In the genomic region with DNA sequence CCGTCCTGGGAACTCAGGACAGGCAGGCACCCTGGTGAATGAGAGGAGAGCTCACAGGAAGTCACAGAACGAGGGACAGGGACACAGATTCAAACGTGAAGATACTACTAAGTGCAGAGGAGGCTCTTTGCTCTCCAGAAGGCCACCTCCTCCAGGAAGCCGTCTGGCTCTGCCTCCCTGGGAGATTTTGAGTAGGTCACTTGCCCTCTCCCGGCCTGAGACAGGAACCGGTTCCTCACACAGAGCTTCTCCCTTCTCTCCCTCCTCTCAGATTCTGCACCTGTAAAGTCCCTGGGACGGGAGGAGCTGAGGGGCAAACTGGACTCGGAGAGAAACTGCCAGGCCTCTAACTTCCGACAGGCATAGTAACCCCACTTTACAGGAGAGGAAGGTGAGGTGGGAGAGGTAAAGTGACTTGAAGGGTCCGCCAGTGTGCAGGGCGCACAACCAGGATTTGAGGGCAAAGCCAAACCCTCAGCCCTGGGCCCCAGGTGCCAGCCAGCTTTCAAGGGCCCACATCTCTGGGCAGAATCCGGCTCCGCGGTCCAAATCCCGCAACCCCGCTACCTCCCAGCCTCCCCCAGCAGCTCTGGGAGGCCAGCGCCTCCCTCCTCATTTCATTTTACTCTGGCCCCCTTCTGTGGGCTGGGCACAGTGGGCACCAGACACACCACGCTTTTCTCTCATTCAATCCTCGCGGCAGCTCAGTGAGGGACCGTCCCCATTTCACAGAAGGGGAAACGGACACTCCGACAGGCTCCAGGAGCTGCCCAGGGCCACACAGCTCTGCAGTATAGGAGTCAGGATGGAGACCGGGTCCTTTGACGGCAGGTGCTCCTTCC, we compare ENCODE assay signal across 1 cellular context.
TF ChIP-seq lines count a peak whose summit lies in the region.

No MANE protein-coding gene starts in this region.

TF ChIP-seq in WTC11, 78 proteins besides CTCF, POLR2A, EP300 and RAD21:
- TF ChIP-seq, protein P1, sequence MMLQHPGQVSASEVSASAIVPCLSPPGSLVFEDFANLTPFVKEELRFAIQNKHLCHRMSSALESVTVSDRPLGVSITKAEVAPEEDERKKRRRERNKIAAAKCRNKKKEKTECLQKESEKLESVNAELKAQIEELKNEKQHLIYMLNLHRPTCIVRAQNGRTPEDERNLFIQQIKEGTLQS (CRISPR knock-in tag; conservative IDR thresholded peaks at IDR 0.05): no peak
- TF ChIP-seq TEAD4 (CRISPR knock-in tag; IDR thresholded peaks at IDR 0.05): no peak
- TF ChIP-seq, protein P2, sequence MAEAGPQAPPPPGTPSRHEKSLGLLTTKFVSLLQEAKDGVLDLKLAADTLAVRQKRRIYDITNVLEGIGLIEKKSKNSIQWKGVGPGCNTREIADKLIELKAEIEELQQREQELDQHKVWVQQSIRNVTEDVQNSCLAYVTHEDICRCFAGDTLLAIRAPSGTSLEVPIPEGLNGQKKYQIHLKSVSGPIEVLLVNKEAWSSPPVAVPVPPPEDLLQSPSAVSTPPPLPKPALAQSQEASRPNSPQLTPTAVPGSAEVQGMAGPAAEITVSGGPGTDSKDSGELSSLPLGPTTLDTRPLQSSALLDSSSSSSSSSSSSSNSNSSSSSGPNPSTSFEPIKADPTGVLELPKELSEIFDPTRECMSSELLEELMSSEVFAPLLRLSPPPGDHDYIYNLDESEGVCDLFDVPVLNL (CRISPR knock-in tag; IDR thresholded peaks at IDR 0.05; ENCODE audit: borderline replicate concordance, low read depth): no peak
- no peak for TF ChIP-seq ZNF121 (CRISPR knock-in tag; IDR thresholded peaks at IDR 0.05)
- TF ChIP-seq ELF4 (CRISPR knock-in tag; IDR thresholded peaks at IDR 0.05; ENCODE audit: low read depth): no peak
- no peak for TF ChIP-seq ZNF232 (CRISPR knock-in tag; IDR thresholded peaks at IDR 0.05)
- TF ChIP-seq, protein P3, sequence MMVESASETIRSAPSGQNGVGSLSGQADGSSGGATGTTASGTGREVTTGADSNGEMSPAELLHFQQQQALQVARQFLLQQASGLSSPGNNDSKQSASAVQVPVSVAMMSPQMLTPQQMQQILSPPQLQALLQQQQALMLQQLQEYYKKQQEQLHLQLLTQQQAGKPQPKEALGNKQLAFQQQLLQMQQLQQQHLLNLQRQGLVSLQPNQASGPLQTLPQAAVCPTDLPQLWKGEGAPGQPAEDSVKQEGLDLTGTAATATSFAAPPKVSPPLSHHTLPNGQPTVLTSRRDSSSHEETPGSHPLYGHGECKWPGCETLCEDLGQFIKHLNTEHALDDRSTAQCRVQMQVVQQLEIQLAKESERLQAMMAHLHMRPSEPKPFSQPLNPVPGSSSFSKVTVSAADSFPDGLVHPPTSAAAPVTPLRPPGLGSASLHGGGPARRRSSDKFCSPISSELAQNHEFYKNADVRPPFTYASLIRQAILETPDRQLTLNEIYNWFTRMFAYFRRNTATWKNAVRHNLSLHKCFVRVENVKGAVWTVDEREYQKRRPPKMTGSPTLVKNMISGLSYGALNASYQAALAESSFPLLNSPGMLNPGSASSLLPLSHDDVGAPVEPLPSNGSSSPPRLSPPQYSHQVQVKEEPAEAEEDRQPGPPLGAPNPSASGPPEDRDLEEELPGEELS (CRISPR knock-in tag; IDR thresholded peaks at IDR 0.05): no peak
- TF ChIP-seq ZNF396 (CRISPR knock-in tag; IDR thresholded peaks at IDR 0.05; ENCODE audit: borderline replicate concordance): no peak
- TF ChIP-seq, protein P4, sequence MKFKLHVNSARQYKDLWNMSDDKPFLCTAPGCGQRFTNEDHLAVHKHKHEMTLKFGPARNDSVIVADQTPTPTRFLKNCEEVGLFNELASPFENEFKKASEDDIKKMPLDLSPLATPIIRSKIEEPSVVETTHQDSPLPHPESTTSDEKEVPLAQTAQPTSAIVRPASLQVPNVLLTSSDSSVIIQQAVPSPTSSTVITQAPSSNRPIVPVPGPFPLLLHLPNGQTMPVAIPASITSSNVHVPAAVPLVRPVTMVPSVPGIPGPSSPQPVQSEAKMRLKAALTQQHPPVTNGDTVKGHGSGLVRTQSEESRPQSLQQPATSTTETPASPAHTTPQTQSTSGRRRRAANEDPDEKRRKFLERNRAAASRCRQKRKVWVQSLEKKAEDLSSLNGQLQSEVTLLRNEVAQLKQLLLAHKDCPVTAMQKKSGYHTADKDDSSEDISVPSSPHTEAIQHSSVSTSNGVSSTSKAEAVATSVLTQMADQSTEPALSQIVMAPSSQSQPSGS (CRISPR knock-in tag; IDR thresholded peaks at IDR 0.05; ENCODE audit: borderline replicate concordance, low read depth): no peak
- TF ChIP-seq, protein P5, sequence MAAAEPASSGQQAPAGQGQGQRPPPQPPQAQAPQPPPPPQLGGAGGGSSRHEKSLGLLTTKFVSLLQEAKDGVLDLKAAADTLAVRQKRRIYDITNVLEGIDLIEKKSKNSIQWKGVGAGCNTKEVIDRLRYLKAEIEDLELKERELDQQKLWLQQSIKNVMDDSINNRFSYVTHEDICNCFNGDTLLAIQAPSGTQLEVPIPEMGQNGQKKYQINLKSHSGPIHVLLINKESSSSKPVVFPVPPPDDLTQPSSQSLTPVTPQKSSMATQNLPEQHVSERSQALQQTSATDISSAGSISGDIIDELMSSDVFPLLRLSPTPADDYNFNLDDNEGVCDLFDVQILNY (CRISPR knock-in tag; IDR thresholded peaks at IDR 0.05): no peak
- TF ChIP-seq CREM (CRISPR knock-in tag; IDR thresholded peaks at IDR 0.05): no peak
- no peak for TF ChIP-seq CREB1 (CRISPR knock-in tag; IDR thresholded peaks at IDR 0.05)
- no peak for TF ChIP-seq ZNF423 (CRISPR knock-in tag; IDR thresholded peaks at IDR 0.05)
- TF ChIP-seq MXD4 (CRISPR knock-in tag; IDR thresholded peaks at IDR 0.05; ENCODE audit: borderline replicate concordance): no peak
- no peak for TF ChIP-seq NR1H2 (CRISPR knock-in tag; IDR thresholded peaks at IDR 0.05)
- TF ChIP-seq, protein P6, sequence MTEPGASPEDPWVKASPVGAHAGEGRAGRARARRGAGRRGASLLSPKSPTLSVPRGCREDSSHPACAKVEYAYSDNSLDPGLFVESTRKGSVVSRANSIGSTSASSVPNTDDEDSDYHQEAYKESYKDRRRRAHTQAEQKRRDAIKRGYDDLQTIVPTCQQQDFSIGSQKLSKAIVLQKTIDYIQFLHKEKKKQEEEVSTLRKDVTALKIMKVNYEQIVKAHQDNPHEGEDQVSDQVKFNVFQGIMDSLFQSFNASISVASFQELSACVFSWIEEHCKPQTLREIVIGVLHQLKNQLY (CRISPR knock-in tag; IDR thresholded peaks at IDR 0.05): no peak
- TF ChIP-seq ZNF416 (CRISPR knock-in tag; IDR thresholded peaks at IDR 0.05): no peak
TF ChIP-seq in WTC11: peak in this region for 0.
